1 cellular context compared by ENCODE assay signal in the genomic region with DNA sequence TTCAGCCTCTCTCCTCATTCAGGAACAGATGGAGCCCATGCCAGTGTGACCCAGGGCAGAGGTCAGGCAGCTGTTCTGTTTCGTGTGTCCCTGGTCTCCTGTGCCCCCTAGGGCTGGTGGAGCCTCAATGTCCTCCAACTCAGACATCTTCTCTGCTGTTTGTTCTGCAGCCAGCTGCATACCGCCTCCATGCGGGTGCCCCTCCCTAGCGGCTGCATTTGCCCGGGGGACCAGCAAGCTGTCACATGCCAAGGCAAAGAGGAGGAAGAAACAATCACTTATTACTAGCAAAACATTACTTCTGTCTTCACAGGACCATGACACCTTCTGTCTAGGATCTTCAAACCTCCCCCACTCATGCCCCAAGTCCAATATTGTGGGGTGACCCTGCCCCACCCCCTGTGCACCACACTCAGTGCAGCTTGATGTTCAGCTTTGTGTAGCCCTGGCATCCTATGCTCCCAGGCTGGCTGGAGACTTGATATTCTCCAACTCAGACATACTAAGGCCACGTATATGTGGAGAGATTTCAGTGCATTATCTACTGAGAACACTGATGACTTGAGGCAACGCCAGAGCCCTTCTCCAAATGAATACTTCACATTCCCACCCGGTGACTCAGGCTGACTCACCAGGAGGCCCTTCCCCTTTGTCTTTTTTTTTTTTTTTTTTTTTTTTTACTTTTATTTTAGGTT.
TF ChIP-seq lines count a peak whose summit lies in the region.

No MANE protein-coding gene starts in this region.

TF ChIP-seq in HEK293, 187 proteins besides CTCF, POLR2A, EP300 and RAD21 (continued from another document and continues in another):
- TF ChIP-seq, protein P1, sequence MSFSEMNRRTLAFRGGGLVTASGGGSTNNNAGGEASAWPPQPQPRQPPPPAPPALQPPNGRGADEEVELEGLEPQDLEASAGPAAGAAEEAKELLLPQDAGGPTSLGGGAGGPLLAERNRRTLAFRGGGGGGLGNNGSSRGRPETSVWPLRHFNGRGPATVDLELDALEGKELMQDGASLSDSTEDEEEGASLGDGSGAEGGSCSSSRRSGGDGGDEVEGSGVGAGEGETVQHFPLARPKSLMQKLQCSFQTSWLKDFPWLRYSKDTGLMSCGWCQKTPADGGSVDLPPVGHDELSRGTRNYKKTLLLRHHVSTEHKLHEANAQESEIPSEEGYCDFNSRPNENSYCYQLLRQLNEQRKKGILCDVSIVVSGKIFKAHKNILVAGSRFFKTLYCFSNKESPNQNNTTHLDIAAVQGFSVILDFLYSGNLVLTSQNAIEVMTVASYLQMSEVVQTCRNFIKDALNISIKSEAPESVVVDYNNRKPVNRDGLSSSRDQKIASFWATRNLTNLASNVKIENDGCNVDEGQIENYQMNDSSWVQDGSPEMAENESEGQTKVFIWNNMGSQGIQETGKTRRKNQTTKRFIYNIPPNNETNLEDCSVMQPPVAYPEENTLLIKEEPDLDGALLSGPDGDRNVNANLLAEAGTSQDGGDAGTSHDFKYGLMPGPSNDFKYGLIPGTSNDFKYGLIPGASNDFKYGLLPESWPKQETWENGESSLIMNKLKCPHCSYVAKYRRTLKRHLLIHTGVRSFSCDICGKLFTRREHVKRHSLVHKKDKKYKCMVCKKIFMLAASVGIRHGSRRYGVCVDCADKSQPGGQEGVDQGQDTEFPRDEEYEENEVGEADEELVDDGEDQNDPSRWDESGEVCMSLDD (tag by site-specific recombination; IDR thresholded peaks at IDR 0.05): no peak
- no peak for TF ChIP-seq ZNF621 (tag by site-specific recombination; IDR thresholded peaks at IDR 0.05)
- no peak for TF ChIP-seq ZNF112 (tag by site-specific recombination; IDR thresholded peaks at IDR 0.05)
- TF ChIP-seq KLF8 (tag by site-specific recombination; IDR thresholded peaks at IDR 0.05): peak; percentile 67; the same call in 1 of the 2 replicates
- no peak for TF ChIP-seq ZIC2 (tag by site-specific recombination; IDR thresholded peaks at IDR 0.05)
- TF ChIP-seq TCF7L2 (IDR thresholded peaks at IDR 0.05; ENCODE audit: borderline replicate concordance, low read depth, low read length): no peak
- TF ChIP-seq ZNF211 (tag by site-specific recombination; IDR thresholded peaks at IDR 0.05; ENCODE audit: low read depth): no peak
- no peak for TF ChIP-seq ZNF23 (tag by site-specific recombination; IDR thresholded peaks at IDR 0.05; ENCODE audit: borderline replicate concordance)
- TF ChIP-seq ZNF768 (tag by site-specific recombination; IDR thresholded peaks at IDR 0.05): no peak
- TF ChIP-seq ZNF707 (tag by site-specific recombination; IDR thresholded peaks at IDR 0.05): no peak
- no peak for TF ChIP-seq ZNF747 (tag by site-specific recombination; IDR thresholded peaks at IDR 0.05)
- TF ChIP-seq, protein P2, sequence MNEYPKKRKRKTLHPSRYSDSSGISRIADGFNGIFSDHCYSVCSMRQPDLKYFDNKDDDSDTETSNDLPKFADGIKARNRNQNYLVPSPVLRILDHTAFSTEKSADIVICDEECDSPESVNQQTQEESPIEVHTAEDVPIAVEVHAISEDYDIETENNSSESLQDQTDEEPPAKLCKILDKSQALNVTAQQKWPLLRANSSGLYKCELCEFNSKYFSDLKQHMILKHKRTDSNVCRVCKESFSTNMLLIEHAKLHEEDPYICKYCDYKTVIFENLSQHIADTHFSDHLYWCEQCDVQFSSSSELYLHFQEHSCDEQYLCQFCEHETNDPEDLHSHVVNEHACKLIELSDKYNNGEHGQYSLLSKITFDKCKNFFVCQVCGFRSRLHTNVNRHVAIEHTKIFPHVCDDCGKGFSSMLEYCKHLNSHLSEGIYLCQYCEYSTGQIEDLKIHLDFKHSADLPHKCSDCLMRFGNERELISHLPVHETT (tag by site-specific recombination; IDR thresholded peaks at IDR 0.05): peak; percentile 41; the same call in 1 of the 2 replicates
- no peak for TF ChIP-seq ZBTB7A (tag by site-specific recombination; IDR thresholded peaks at IDR 0.05; ENCODE audit: low read depth)
- TF ChIP-seq ZNF140 (tag by site-specific recombination; IDR thresholded peaks at IDR 0.05): no peak
- TF ChIP-seq, protein P3, sequence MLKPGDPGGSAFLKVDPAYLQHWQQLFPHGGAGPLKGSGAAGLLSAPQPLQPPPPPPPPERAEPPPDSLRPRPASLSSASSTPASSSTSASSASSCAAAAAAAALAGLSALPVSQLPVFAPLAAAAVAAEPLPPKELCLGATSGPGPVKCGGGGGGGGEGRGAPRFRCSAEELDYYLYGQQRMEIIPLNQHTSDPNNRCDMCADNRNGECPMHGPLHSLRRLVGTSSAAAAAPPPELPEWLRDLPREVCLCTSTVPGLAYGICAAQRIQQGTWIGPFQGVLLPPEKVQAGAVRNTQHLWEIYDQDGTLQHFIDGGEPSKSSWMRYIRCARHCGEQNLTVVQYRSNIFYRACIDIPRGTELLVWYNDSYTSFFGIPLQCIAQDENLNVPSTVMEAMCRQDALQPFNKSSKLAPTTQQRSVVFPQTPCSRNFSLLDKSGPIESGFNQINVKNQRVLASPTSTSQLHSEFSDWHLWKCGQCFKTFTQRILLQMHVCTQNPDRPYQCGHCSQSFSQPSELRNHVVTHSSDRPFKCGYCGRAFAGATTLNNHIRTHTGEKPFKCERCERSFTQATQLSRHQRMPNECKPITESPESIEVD (tag by site-specific recombination; IDR thresholded peaks at IDR 0.05): no peak
- no peak for TF ChIP-seq ZNF335 (tag by site-specific recombination; conservative IDR thresholded peaks at IDR 0.05)
- TF ChIP-seq, protein P4, sequence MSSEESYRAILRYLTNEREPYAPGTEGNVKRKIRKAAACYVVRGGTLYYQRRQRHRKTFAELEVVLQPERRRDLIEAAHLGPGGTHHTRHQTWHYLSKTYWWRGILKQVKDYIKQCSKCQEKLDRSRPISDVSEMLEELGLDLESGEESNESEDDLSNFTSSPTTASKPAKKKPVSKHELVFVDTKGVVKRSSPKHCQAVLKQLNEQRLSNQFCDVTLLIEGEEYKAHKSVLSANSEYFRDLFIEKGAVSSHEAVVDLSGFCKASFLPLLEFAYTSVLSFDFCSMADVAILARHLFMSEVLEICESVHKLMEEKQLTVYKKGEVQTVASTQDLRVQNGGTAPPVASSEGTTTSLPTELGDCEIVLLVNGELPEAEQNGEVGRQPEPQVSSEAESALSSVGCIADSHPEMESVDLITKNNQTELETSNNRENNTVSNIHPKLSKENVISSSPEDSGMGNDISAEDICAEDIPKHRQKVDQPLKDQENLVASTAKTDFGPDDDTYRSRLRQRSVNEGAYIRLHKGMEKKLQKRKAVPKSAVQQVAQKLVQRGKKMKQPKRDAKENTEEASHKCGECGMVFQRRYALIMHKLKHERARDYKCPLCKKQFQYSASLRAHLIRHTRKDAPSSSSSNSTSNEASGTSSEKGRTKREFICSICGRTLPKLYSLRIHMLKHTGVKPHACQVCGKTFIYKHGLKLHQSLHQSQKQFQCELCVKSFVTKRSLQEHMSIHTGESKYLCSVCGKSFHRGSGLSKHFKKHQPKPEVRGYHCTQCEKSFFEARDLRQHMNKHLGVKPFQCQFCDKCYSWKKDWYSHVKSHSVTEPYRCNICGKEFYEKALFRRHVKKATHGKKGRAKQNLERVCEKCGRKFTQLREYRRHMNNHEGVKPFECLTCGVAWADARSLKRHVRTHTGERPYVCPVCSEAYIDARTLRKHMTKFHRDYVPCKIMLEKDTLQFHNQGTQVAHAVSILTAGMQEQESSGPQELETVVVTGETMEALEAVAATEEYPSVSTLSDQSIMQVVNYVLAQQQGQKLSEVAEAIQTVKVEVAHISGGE (tag by site-specific recombination; conservative IDR thresholded peaks at IDR 0.05; ENCODE audit: low read depth): no peak
- TF ChIP-seq ZNF843 (tag by site-specific recombination; IDR thresholded peaks at IDR 0.05): no peak
- TF ChIP-seq, protein P5, sequence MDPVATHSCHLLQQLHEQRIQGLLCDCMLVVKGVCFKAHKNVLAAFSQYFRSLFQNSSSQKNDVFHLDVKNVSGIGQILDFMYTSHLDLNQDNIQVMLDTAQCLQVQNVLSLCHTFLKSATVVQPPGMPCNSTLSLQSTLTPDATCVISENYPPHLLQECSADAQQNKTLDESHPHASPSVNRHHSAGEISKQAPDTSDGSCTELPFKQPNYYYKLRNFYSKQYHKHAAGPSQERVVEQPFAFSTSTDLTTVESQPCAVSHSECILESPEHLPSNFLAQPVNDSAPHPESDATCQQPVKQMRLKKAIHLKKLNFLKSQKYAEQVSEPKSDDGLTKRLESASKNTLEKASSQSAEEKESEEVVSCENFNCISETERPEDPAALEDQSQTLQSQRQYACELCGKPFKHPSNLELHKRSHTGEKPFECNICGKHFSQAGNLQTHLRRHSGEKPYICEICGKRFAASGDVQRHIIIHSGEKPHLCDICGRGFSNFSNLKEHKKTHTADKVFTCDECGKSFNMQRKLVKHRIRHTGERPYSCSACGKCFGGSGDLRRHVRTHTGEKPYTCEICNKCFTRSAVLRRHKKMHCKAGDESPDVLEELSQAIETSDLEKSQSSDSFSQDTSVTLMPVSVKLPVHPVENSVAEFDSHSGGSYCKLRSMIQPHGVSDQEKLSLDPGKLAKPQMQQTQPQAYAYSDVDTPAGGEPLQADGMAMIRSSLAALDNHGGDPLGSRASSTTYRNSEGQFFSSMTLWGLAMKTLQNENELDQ (tag by site-specific recombination; IDR thresholded peaks at IDR 0.05; ENCODE audit: low read depth): no peak
- TF ChIP-seq, protein P6, sequence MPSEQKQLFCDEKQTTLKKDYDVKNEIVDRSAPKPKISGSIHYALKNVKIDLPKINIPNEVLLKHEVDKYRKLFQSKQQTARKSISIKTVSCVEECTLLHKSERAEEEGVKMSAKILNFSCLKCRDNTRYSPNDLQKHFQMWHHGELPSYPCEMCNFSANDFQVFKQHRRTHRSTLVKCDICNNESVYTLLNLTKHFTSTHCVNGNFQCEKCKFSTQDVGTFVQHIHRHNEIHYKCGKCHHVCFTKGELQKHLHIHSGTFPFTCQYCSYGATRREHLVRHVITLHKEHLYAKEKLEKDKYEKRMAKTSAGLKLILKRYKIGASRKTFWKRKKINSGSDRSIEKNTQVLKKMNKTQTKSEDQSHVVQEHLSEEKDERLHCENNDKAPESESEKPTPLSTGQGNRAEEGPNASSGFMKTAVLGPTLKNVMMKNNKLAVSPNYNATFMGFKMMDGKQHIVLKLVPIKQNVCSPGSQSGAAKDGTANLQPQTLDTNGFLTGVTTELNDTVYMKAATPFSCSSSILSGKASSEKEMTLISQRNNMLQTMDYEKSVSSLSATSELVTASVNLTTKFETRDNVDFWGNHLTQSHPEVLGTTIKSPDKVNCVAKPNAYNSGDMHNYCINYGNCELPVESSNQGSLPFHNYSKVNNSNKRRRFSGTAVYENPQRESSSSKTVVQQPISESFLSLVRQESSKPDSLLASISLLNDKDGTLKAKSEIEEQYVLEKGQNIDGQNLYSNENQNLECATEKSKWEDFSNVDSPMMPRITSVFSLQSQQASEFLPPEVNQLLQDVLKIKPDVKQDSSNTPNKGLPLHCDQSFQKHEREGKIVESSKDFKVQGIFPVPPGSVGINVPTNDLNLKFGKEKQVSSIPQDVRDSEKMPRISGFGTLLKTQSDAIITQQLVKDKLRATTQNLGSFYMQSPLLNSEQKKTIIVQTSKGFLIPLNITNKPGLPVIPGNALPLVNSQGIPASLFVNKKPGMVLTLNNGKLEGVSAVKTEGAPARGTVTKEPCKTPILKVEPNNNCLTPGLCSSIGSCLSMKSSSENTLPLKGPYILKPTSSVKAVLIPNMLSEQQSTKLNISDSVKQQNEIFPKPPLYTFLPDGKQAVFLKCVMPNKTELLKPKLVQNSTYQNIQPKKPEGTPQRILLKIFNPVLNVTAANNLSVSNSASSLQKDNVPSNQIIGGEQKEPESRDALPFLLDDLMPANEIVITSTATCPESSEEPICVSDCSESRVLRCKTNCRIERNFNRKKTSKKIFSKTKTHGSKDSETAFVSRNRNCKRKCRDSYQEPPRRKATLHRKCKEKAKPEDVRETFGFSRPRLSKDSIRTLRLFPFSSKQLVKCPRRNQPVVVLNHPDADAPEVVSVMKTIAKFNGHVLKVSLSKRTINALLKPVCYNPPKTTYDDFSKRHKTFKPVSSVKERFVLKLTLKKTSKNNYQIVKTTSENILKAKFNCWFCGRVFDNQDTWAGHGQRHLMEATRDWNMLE (tag by site-specific recombination; conservative IDR thresholded peaks at IDR 0.05; ENCODE audit: low read depth): no peak
- no peak for TF ChIP-seq FEZF1 (tag by site-specific recombination; IDR thresholded peaks at IDR 0.05)
- TF ChIP-seq KLF16 (tag by site-specific recombination; IDR thresholded peaks at IDR 0.05): peak; percentile 34; the same call in 1 of the 2 replicates
- TF ChIP-seq, protein P7, sequence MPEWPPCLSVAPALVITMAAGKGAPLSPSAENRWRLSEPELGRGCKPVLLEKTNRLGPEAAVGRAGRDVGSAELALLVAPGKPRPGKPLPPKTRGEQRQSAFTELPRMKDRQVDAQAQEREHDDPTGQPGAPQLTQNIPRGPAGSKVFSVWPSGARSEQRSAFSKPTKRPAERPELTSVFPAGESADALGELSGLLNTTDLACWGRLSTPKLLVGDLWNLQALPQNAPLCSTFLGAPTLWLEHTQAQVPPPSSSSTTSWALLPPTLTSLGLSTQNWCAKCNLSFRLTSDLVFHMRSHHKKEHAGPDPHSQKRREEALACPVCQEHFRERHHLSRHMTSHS (tag by site-specific recombination; IDR thresholded peaks at IDR 0.05): no peak
- TF ChIP-seq SALL2 (tag by site-specific recombination; IDR thresholded peaks at IDR 0.05; ENCODE audit: borderline replicate concordance): no peak
- no peak for TF ChIP-seq MYNN (tag by site-specific recombination; IDR thresholded peaks at IDR 0.05; ENCODE audit: borderline replicate concordance)
- peak; percentile 41; the same call in 1 of the 2 replicates for TF ChIP-seq ZNF366 (tag by site-specific recombination; conservative IDR thresholded peaks at IDR 0.05)
- no peak for TF ChIP-seq ZNF416 (tag by site-specific recombination; IDR thresholded peaks at IDR 0.05)
- no peak for TF ChIP-seq ZNF423 (tag by site-specific recombination; IDR thresholded peaks at IDR 0.05)
- no peak for TF ChIP-seq ZNF121 (tag by site-specific recombination; IDR thresholded peaks at IDR 0.05)
- no peak for TF ChIP-seq BCL11B (tag by site-specific recombination; IDR thresholded peaks at IDR 0.05; ENCODE audit: low read depth)
- TF ChIP-seq ZFP3 (tag by site-specific recombination; IDR thresholded peaks at IDR 0.05; ENCODE audit: low read depth): no peak
- TF ChIP-seq ZNF146 (tag by site-specific recombination; IDR thresholded peaks at IDR 0.05): no peak
- TF ChIP-seq, protein P8, sequence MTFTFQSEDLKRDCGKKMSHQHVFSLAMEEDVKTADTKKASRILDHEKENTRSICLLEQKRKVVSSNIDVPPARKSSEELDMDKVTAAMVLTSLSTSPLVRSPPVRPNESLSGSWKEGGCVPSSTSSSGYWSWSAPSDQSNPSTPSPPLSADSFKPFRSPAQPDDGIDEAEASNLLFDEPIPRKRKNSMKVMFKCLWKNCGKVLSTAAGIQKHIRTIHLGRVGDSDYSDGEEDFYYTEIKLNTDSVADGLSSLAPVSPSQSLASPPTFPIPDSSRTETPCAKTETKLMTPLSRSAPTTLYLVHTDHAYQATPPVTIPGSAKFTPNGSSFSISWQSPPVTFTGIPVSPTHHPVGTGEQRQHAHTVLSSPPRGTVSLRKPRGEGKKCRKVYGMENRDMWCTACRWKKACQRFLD (tag by site-specific recombination; IDR thresholded peaks at IDR 0.05): no peak
- peak; percentile 57 for TF ChIP-seq SP7 (tag by site-specific recombination; IDR thresholded peaks at IDR 0.05)
